ENCODE assay signal across 8 cellular contexts in the genomic region with DNA sequence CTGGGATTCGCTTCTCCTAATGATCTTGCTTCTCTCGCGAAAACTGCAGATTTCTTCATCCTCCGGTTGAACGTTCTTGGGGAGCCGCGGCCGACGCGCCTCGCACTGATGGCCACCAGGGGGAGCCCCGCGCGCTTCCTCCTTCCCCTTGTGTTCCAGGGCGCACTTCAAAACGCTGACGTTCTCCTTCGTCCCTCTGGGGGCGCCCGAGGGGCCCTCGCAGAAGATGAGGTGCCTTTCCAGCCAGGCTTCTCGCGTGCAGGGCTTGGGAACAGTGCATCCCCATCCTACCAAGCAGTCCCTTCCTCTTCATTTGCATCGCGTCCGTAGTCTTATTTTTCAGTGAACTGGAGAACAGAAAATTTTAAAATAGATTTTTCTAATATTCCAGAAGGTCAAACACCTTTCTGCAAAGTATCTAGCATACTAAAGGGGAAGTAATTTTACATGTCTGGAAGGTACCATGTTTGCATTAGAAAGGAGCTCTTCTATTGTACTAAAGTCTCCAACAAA. TPM values are rescaled to one million over a fixed set of nuclear protein-coding genes. Genes with fewer than 3 reads are reported as not detected.
A peak's percentile ranks its signal among the peaks of the same experiment; 100 is the strongest.
DNase-seq lines count a peak whose midpoint lies in the region; ATAC-seq and TF ChIP-seq lines count a peak whose summit lies in the region.

No MANE protein-coding gene starts in this region.

- H3K4me3 ChIP-seq in ACC112 (ENCODE audit: low read depth, low read length) = no peak overlapping the region

- peaks cover 0 to 4% (median 0%) of the 10 kb centered on the region in 5 experiments for H3K9me3 Mint-ChIP-seq in brain

- no peaks in the 10 kb centered on the region for H3K36me3 ChIP-seq in ACC112 (ENCODE audit: insufficient read depth, low read length)

- peak overlapping the region; percentile 18 to 69 (median 36) for H3K4me3 Mint-ChIP-seq in brain

- peaks cover 32% of the 10 kb centered on the region for H3K4me1 ChIP-seq in ACC112 (ENCODE audit: control insufficient read depth, insufficient read depth, low read length, unreplicated experiment)

- TF ChIP-seq CTCF in brain (conservative IDR thresholded peaks at IDR 0.05) = peak; percentile 100

- peaks cover 28% of the 10 kb centered on the region for H3K27me3 Mint-ChIP-seq in brain

- peak overlapping the region; percentile 90 for H3K27ac ChIP-seq in ACC112 (ENCODE audit: low read depth, low read length)

- ATAC-seq in GM18511 (IDR thresholded peaks at IDR 0.05; ENCODE audit: unreplicated experiment) (peak; percentile 99), HG02981 (IDR thresholded peaks at IDR 0.05; ENCODE audit: unreplicated experiment) (peak; percentile 99)

- peaks cover 11% of the 10 kb centered on the region for H3K4me1 Mint-ChIP-seq in brain

- no peaks in the 10 kb centered on the region for H3K79me2 ChIP-seq in ACC112 (ENCODE audit: control insufficient read depth, insufficient read depth, low read length, unreplicated experiment)

- H3K27me3 ChIP-seq in ACC112 (ENCODE audit: insufficient read depth, low read length) = no peaks in the 10 kb centered on the region

- DNase-seq in NCI-H2081 (lab: John Stamatoyannopoulos, UW) = peak; percentile 78
- peak; percentile 87 for DNase-seq in UCSD-AML1 (lab: John Stamatoyannopoulos, UW; ENCODE audit: unreplicated experiment)
- peak; percentile 95 for DNase-seq in iPS-NIHi7 (ENCODE audit: extremely low spot score)
- peak; percentile 91 for DNase-seq in stimulated activated CD4-positive, alpha-beta T cell treated with anti-CD3 and anti-CD28 coated beads, Interleukin-15, amount 100 ng/mL, for 24 hours

- peak overlapping the region; percentile 18 for H2AFZ ChIP-seq in ACC112 (ENCODE audit: low read length, unreplicated experiment)

- peak overlapping the region in 2 of 5 experiments; percentile 5 to 7 for H3K27ac Mint-ChIP-seq in brain

- no peaks in the 10 kb centered on the region for H3K36me3 Mint-ChIP-seq in brain

RNA-seq across cellular contexts. Expression of a gene that starts 22.5 kb away (rescaled TPM):
- polyA plus RNA-seq in brain (ENCODE audit: insufficient read depth, low read depth, low replicate concordance) = 23.9 TPM

RNA-seq across cellular contexts. Expression of a gene that starts 36.8 kb away (rescaled TPM):
- 109 TPM for polyA plus RNA-seq in brain (ENCODE audit: insufficient read depth, low read depth, low replicate concordance)

RNA-seq across cellular contexts. Expression of a gene that starts 46.8 kb away (rescaled TPM):
- polyA plus RNA-seq in brain (ENCODE audit: insufficient read depth, low read depth, low replicate concordance) = 19.8 TPM

RNA-seq across cellular contexts. Expression of a gene that starts 59.3 kb away (rescaled TPM):
- polyA plus RNA-seq in brain (ENCODE audit: insufficient read depth, low read depth, low replicate concordance) = 1.2 TPM
